In genomic region chr7:144827581-144828139, GRCh38 we compare ENCODE assay signal across 16 cellular contexts. TPM values are rescaled to one million over a fixed set of nuclear protein-coding genes. Genes with fewer than 3 reads are reported as not detected.
A peak's percentile ranks its signal among the peaks of the same experiment; 100 is the strongest.
DNase-seq lines count a peak whose midpoint lies in the region; TF ChIP-seq lines count a peak whose summit lies in the region.
"Had no signal": no experiment of that assay in that cellular context is flagged by ENCODE, and none has a peak within 500 bp of the region (broad histone marks: within the 10 kb centered on the region; RNA-seq: fewer than 3 reads in every experiment).

No MANE protein-coding gene starts in this region.

- H3K27me3 ChIP-seq in smooth muscle cell (ENCODE audit: low read depth) (no peaks in the 10 kb centered on the region), colonic mucosa (no peaks in the 10 kb centered on the region)
- H3K27me3 ChIP-seq: right lobe of liver, transverse colon had no signal

- peak; percentile 12 for DNase-seq in activated CD4-positive, alpha-beta T cell treated with anti-CD3 and anti-CD28 coated beads, Interleukin-2, amount 10 ng/mL, durations not matched to agents 24 days and 14 days
- DNase-seq in activated CD4-positive, alpha-beta T cell treated with anti-CD3 and anti-CD28 coated beads, Interleukin-2, amount 50 U/mL, for 1 hour, result no peak
- DNase-seq in astrocyte of the cerebellum (ENCODE audit: low read depth) (peak; percentile 71), iris pigment epithelial cell (ENCODE audit: low read depth) (peak; percentile 92), smooth muscle cell (lab: John Stamatoyannopoulos, UW; ENCODE audit: unreplicated experiment) (no peak), colonic mucosa (no peak), DMS53 treated with DMSO at 0.1 percent for 48 hours (lab: John Stamatoyannopoulos, UW; ENCODE audit: unreplicated experiment) (no peak)
- no peak for DNase-seq in stimulated activated CD4-positive, alpha-beta T cell treated with anti-CD3 and anti-CD28 coated beads, Interleukin-4, amount 100 ng/mL, for 4 hours
- DNase-seq: activated CD4-positive, alpha-beta T cell treated with anti-CD3 and anti-CD28 coated beads for 48 hours; HCEC 1CT; midbrain; NCI-H187; right lobe of liver; transverse colon had no signal

- H3K4me1 ChIP-seq in smooth muscle cell (ENCODE audit: low read depth), result peaks cover 19% of the 10 kb centered on the region
- no peaks in the 10 kb centered on the region for H3K4me1 ChIP-seq in colonic mucosa

- H3K4me3 Mint-ChIP-seq in activated CD4-positive, alpha-beta T cell treated with anti-CD3 and anti-CD28 coated beads, Interleukin-2, amount 10 ng/mL, durations not matched to agents 24 days and 14 days, result no peak overlapping the region

- H3K9me3 Mint-ChIP-seq in activated CD4-positive, alpha-beta T cell treated with anti-CD3 and anti-CD28 coated beads, Interleukin-2, amount 10 ng/mL, durations not matched to agents 24 days and 14 days, result peaks cover 3% of the 10 kb centered on the region

- H4K20me1 ChIP-seq in smooth muscle cell (ENCODE audit: low read depth), result no peaks in the 10 kb centered on the region

- 27% methylated on average over 4 of the region's 4 CpGs for whole genome bisulfite sequencing in smooth muscle cell (ENCODE audit: low lambda C conversion rate)

- H3K79me2 ChIP-seq in smooth muscle cell (ENCODE audit: low read depth), result no peaks in the 10 kb centered on the region

- H3K27ac ChIP-seq in smooth muscle cell (ENCODE audit: low read depth), result no peak overlapping the region
- H3K27ac ChIP-seq in colonic mucosa, result no peak overlapping the region
- H3K27ac ChIP-seq: A549, right lobe of liver, transverse colon had no signal

- H2AFZ ChIP-seq in smooth muscle cell (ENCODE audit: low read depth), result no peak overlapping the region

- intact Hi-C loops in activated CD4-positive, alpha-beta T cell treated with anti-CD3 and anti-CD28 coated beads, Interleukin-2, amount 10 ng/mL, durations not matched to agents 24 days and 14 days (cut with micrococcal nuclease), result no loop called here
- intact Hi-C loops in colonic mucosa (cut with DNase I), result no loop called here

- H3K36me3 Mint-ChIP-seq in activated CD4-positive, alpha-beta T cell treated with anti-CD3 and anti-CD28 coated beads, Interleukin-2, amount 10 ng/mL, durations not matched to agents 24 days and 14 days (ENCODE audit: low read depth), result peaks cover 6% of the 10 kb centered on the region

- H3K27ac Mint-ChIP-seq in activated CD4-positive, alpha-beta T cell treated with anti-CD3 and anti-CD28 coated beads, Interleukin-2, amount 10 ng/mL, durations not matched to agents 24 days and 14 days, result no peak overlapping the region

- H3K36me3 ChIP-seq in smooth muscle cell (ENCODE audit: low read depth) (no peaks in the 10 kb centered on the region), colonic mucosa (no peaks in the 10 kb centered on the region)
- H3K36me3 ChIP-seq: right lobe of liver, transverse colon had no signal

- H3K9me3 ChIP-seq in smooth muscle cell (replicated peaks; ENCODE audit: low read depth), result no peaks in the 10 kb centered on the region
- no peaks in the 10 kb centered on the region for H3K9me3 ChIP-seq in colonic mucosa
- H3K9me3 ChIP-seq: A549, right lobe of liver, transverse colon had no signal

- no peak for TF ChIP-seq CTCF in astrocyte of the cerebellum (IDR thresholded peaks at IDR 0.05; ENCODE audit: low read depth, low read length, missing control alignments)
- TF ChIP-seq CTCF in smooth muscle cell (IDR thresholded peaks at IDR 0.05; ENCODE audit: borderline replicate concordance, insufficient read depth, poor library complexity, severe bottlenecking), result no peak
- no peak for TF ChIP-seq CTCF in colonic mucosa (IDR thresholded peaks at IDR 0.05)

- H3K27me3 Mint-ChIP-seq in activated CD4-positive, alpha-beta T cell treated with anti-CD3 and anti-CD28 coated beads, Interleukin-2, amount 10 ng/mL, durations not matched to agents 24 days and 14 days, result no peaks in the 10 kb centered on the region

- H3K4me3 ChIP-seq in astrocyte of the cerebellum (ENCODE audit: low read depth, low read length), result no peak overlapping the region
- peak overlapping the region; percentile 15 for H3K4me3 ChIP-seq in smooth muscle cell
- H3K4me3 ChIP-seq in colonic mucosa, result no peak overlapping the region
- H3K4me3 ChIP-seq: A549, K562, right lobe of liver, transverse colon had no signal

- H3K4me2 ChIP-seq in smooth muscle cell, result peak overlapping the region; percentile 64
- H3K4me2 ChIP-seq: A549 had no signal

- peaks cover 21% of the 10 kb centered on the region for H3K4me1 Mint-ChIP-seq in activated CD4-positive, alpha-beta T cell treated with anti-CD3 and anti-CD28 coated beads, Interleukin-2, amount 10 ng/mL, durations not matched to agents 24 days and 14 days

- in situ Hi-C loops in astrocyte of the cerebellum (cut with HindIII; ENCODE audit: low sequenced_read_pairs), result no loop called here

- H3K9ac ChIP-seq in smooth muscle cell (ENCODE audit: low read depth) (no peak overlapping the region), colonic mucosa (ENCODE audit: low read depth in 2 of 2, low read length in 2 of 2) (no peak overlapping the region)

- no peaks in the 10 kb centered on the region for H3F3A ChIP-seq in smooth muscle cell (ENCODE audit: low read depth)

RNA-seq across cellular contexts. Expression of gene TPK1, which starts 8.2 kb away (rescaled TPM):
- total RNA-seq in activated CD4-positive, alpha-beta T cell treated with anti-CD3 and anti-CD28 coated beads, Interleukin-2, amount 10 ng/mL, durations not matched to agents 24 days and 14 days, result 13.1 and 13.2 TPM in 2 replicates
- total RNA-seq in smooth muscle cell, result 1.9 and 2.8 TPM in 2 replicates
- 1.2 and 3.1 TPM in 2 replicates for polyA plus RNA-seq in smooth muscle cell
- total RNA-seq in colonic mucosa, result 10 to 100 TPM in 1 of 2 donors, 1 to 10 TPM in 1; 8.0 to 18.8 TPM

Comparison
In these comparisons a context has a peak if more than half of its experiments do, and no peak if none do; other contexts are left out.
1. DNase-seq: peak in activated CD4-positive, alpha-beta T cell treated with anti-CD3 and anti-CD28 coated beads, Interleukin-2, amount 10 ng/mL, durations not matched to agents 24 days and 14 days (single experiment), astrocyte of the cerebellum (single experiment) and iris pigment epithelial cell (single experiment); none in activated CD4-positive, alpha-beta T cell treated with anti-CD3 and anti-CD28 coated beads, Interleukin-2, amount 50 U/mL, for 1 hour (single experiment), smooth muscle cell (single experiment), colonic mucosa (single experiment), stimulated activated CD4-positive, alpha-beta T cell treated with anti-CD3 and anti-CD28 coated beads, Interleukin-4, amount 100 ng/mL, for 4 hours (0 of 2) and DMS53 treated with DMSO at 0.1 percent for 48 hours (single experiment).